Comparison of ENCODE assay signal across 7 cellular contexts in genomic region chr11:118434553-118435232, GRCh38. TPM values are rescaled to one million over a fixed set of nuclear protein-coding genes. Genes with fewer than 3 reads are reported as not detected.
DNase-seq lines count a peak whose midpoint lies in the region; ATAC-seq and TF ChIP-seq lines count a peak whose summit lies in the region.

No MANE protein-coding gene starts in this region.

- CTCF ChIA-PET in naive thymus-derived CD4-positive, alpha-beta T cell (lab: Charles Lee): interaction anchor here (0.5 to 1.5 kb wide), 4 partner anchors 11 to 53 kb away, joined by 3 to 4 read pairs (median 4); no protein-coding TSS in a partner anchor

- no peaks in the 10 kb centered on the region for H3K27me3 ChIP-seq in esophagus muscularis mucosa
- H3K27me3 ChIP-seq in naive thymus-derived CD4-positive, alpha-beta T cell (ENCODE audit: control insufficient read depth in 2 of 2, insufficient read depth in 2 of 2, low read length in 2 of 2): no peaks in the 10 kb centered on the region
- H3K27me3 ChIP-seq in thoracic aorta (replicated peaks; ENCODE audit: insufficient read depth): no peaks in the 10 kb centered on the region

- TF ChIP-seq EP300 in esophagus muscularis mucosa (IDR thresholded peaks at IDR 0.05): no peak

- H3K9me3 Mint-ChIP-seq in naive thymus-derived CD4-positive, alpha-beta T cell: peaks cover 0 to 4% (median 0%) of the 10 kb centered on the region in 11 donors

- H3K4me3 ChIP-seq in esophagus muscularis mucosa: peak overlapping the region; percentile 92 to 99 (median 96)
- peak overlapping the region; percentile 91 for H3K4me3 ChIP-seq in naive thymus-derived CD4-positive, alpha-beta T cell (ENCODE audit: low read length)
- H3K4me3 ChIP-seq in thoracic aorta: peak overlapping the region; percentile 99

- H3K27me3 Mint-ChIP-seq in naive thymus-derived CD4-positive, alpha-beta T cell: peaks cover 0 to 9% (median 0%) of the 10 kb centered on the region in 5 donors

- H3K9me3 ChIP-seq in esophagus muscularis mucosa (no peaks in the 10 kb centered on the region), thoracic aorta (no peaks in the 10 kb centered on the region)
- H3K9me3 ChIP-seq in naive thymus-derived CD4-positive, alpha-beta T cell (ENCODE audit: control insufficient read depth in 2 of 3, low read length in 3 of 3): no peaks in the 10 kb centered on the region

- no peak for TF ChIP-seq CTCF in esophagus muscularis mucosa (IDR thresholded peaks at IDR 0.05)
- no peak for TF ChIP-seq CTCF in thoracic aorta (IDR thresholded peaks at IDR 0.05)

- POLR2A ChIA-PET in naive thymus-derived CD4-positive, alpha-beta T cell (lab: Charles Lee): interaction anchor here (0.6 to 3.0 kb wide), 19 partner anchors 9 to 659 kb away, joined by 3 to 31 read pairs (median 4); partner anchors contain the start of genes ARCN1, DDX6, MPZL3 and TMEM25

- H3K4me1 ChIP-seq in esophagus muscularis mucosa (peaks cover 32 to 44% (median 40%) of the 10 kb centered on the region in 4 donors), thoracic aorta (ENCODE audit: control insufficient read depth in 1 of 2, low read depth in 2 of 2) (peaks cover 15 to 21% of the 10 kb centered on the region in 2 donors)
- H3K4me1 ChIP-seq in naive thymus-derived CD4-positive, alpha-beta T cell (ENCODE audit: control insufficient read depth in 2 of 2, insufficient read depth in 2 of 2, low read length in 2 of 2): peaks cover 10 to 16% of the 10 kb centered on the region in 2 donors

- WGBS in esophagus muscularis mucosa: under 1% methylated on average over 33 of the region's 35 CpGs

- H3K4me3 Mint-ChIP-seq in naive thymus-derived CD4-positive, alpha-beta T cell: peak overlapping the region; percentile 87 to 97 (median 94)

- H3K36me3 Mint-ChIP-seq in naive thymus-derived CD4-positive, alpha-beta T cell: peaks cover 0 to 9% (median 0%) of the 10 kb centered on the region in 5 donors

- peak; percentile 27 for TF ChIP-seq POLR2A in GM18951 (IDR thresholded peaks at IDR 0.05; ENCODE audit: extremely low read depth, insufficient read depth, insufficient read length)
- no peak for TF ChIP-seq POLR2A in esophagus muscularis mucosa (IDR thresholded peaks at IDR 0.05; ENCODE audit: low read depth)

- peaks cover 22 to 33% (median 24%) of the 10 kb centered on the region in 7 donors for H3K4me1 Mint-ChIP-seq in naive thymus-derived CD4-positive, alpha-beta T cell

- intact Hi-C loops in esophagus muscularis mucosa (cut with DNase I): loop anchor here (5.0 kb wide), 1 partner anchor 32 kb away; the partner anchor contains the start of gene ATP5MG
- intact Hi-C loops in naive thymus-derived CD4-positive, alpha-beta T cell (cut with micrococcal nuclease): loop anchor here (1.0 to 10.0 kb wide), 11 partner anchors 14 to 1202 kb away; partner anchors contain the start of genes BCL9L (in 2 of the 2), ATP5MG (in 1 of the 2), CENATAC (in 1 of the 2) and DPAGT1 (in 1 of the 2)

- H3K36me3 ChIP-seq in esophagus muscularis mucosa: no peaks in the 10 kb centered on the region
- peaks cover 0 to 11% (median 0%) of the 10 kb centered on the region in 3 experiments for H3K36me3 ChIP-seq in naive thymus-derived CD4-positive, alpha-beta T cell (ENCODE audit: control insufficient read depth in 2 of 3, insufficient read depth in 3 of 3, low read length in 3 of 3)
- no peaks in the 10 kb centered on the region for H3K36me3 ChIP-seq in thoracic aorta

- peak; percentile 82 for DNase-seq in NCI-H69 (lab: John Stamatoyannopoulos, UW)
- peak; percentile 13 for DNase-seq in activated T-cell treated with anti-CD3 and anti-CD28 coated beads for 1 hour (ENCODE audit: low read depth)
- DNase-seq in esophagus muscularis mucosa (ENCODE audit: extremely low spot score): no peak
- DNase-seq in naive thymus-derived CD4-positive, alpha-beta T cell: peak in 8 of 9 donors; percentile 9 to 44 (median 24)
- no peak for DNase-seq in thoracic aorta (ENCODE audit: low spot score)
- DNase-seq in NCI-H1694 (lab: John Stamatoyannopoulos, UW): no peak

- H3K27ac ChIP-seq in esophagus muscularis mucosa (replicated peaks in 1 of 4): peak overlapping the region; percentile 93 to 96 (median 94)
- peak overlapping the region; percentile 99 for H3K27ac ChIP-seq in naive thymus-derived CD4-positive, alpha-beta T cell (ENCODE audit: low read depth, low read length)
- H3K27ac ChIP-seq in thoracic aorta: peak overlapping the region; percentile 89 to 97

- peak overlapping the region; percentile 89 to 98 (median 94) for H3K27ac Mint-ChIP-seq in naive thymus-derived CD4-positive, alpha-beta T cell

- in situ Hi-C loops in GM18951 (cut with MboI; ENCODE audit: low sequenced_read_pairs, unreplicated experiment): no loop called here

- no peak for ATAC-seq in naive thymus-derived CD4-positive, alpha-beta T cell
- no peak for ATAC-seq in thoracic aorta (ENCODE audit: insufficient number of reproducible peaks, low FRiP score, low read depth)

RNA-seq across cellular contexts. Expression of gene KMT2A, which starts 1.6 kb away (rescaled TPM):
- total RNA-seq in esophagus muscularis mucosa (10 to 100 TPM; 61.0 to 68.7 (median 62.1) TPM), thoracic aorta (100 to 1,000 TPM in 1 of 2 donors, 10 to 100 TPM in 1; 88.1 to 105 TPM)
- 100 to 1,000 TPM; 140 to 192 (median 161) TPM for total RNA-seq in naive thymus-derived CD4-positive, alpha-beta T cell
- polyA plus RNA-seq in naive thymus-derived CD4-positive, alpha-beta T cell: 10 to 100 TPM; 19.6 to 32.9 TPM

RNA-seq across cellular contexts. Expression of gene ATP5MG, which starts 33.3 kb away (rescaled TPM):
- total RNA-seq in esophagus muscularis mucosa (10 to 100 TPM; 61.0 to 91.1 (median 69.1) TPM), thoracic aorta (10 to 100 TPM; 21.1 to 45.2 TPM)
- total RNA-seq in naive thymus-derived CD4-positive, alpha-beta T cell: 100 to 1,000 TPM; 140 to 241 (median 154) TPM
- polyA plus RNA-seq in naive thymus-derived CD4-positive, alpha-beta T cell: 100 to 1,000 TPM; 525 to 842 TPM

Comparison
In these comparisons a context has a peak if more than half of its experiments do, and no peak if none do; other contexts are left out.
1. DNase-seq: peak in NCI-H69 (single experiment), activated T-cell treated with anti-CD3 and anti-CD28 coated beads for 1 hour (single experiment) and naive thymus-derived CD4-positive, alpha-beta T cell (8 of 9); none in esophagus muscularis mucosa (single experiment), thoracic aorta (single experiment) and NCI-H1694 (single experiment).
2. Peak in every context shown above with its lines, with median percentiles within 50 percentile points of each other: H3K27ac ChIP-seq and H3K4me3 ChIP-seq.